Comparison of ENCODE assay signal across 1 cellular context in the genomic region with DNA sequence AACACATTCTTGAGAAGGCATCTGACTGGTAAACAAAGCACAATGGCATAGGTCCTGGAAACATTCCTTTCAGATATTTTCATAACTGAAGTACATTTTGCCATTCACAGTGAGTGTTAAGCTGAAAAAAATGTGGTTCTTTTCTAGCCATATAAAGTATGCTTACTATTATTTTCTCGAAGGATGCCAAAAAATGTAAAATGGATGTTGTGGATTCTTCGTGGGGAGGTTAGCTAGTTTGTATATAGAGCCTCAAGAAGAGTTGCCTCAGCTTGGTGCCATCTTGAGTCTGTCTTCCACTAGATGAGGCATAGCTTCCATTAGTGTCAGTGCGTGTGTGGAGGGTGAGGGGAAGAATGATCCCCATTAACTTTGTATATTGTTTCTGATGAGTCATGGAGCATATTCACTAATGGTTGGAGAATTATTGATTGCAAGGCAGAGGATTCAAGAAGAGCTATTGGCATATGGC.
A peak's percentile ranks its signal among the peaks of the same experiment; 100 is the strongest.
TF ChIP-seq lines count a peak whose summit lies in the region.

No MANE protein-coding gene starts in this region.

TF ChIP-seq in K562, 482 proteins besides CTCF, POLR2A, EP300 and RAD21 (continued from another document and continues in another):
- TF ChIP-seq, protein P1, sequence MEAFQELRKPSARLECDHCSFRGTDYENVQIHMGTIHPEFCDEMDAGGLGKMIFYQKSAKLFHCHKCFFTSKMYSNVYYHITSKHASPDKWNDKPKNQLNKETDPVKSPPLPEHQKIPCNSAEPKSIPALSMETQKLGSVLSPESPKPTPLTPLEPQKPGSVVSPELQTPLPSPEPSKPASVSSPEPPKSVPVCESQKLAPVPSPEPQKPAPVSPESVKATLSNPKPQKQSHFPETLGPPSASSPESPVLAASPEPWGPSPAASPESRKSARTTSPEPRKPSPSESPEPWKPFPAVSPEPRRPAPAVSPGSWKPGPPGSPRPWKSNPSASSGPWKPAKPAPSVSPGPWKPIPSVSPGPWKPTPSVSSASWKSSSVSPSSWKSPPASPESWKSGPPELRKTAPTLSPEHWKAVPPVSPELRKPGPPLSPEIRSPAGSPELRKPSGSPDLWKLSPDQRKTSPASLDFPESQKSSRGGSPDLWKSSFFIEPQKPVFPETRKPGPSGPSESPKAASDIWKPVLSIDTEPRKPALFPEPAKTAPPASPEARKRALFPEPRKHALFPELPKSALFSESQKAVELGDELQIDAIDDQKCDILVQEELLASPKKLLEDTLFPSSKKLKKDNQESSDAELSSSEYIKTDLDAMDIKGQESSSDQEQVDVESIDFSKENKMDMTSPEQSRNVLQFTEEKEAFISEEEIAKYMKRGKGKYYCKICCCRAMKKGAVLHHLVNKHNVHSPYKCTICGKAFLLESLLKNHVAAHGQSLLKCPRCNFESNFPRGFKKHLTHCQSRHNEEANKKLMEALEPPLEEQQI (IDR thresholded peaks at IDR 0.05): no peak; the same call in 1 of the 2 replicates
- TF ChIP-seq ZNF780A (CRISPR knock-in tag; IDR thresholded peaks at IDR 0.05) (no peak), ZNF830 (CRISPR knock-in tag; IDR thresholded peaks at IDR 0.05) (no peak), SMARCA4 (IDR thresholded peaks at IDR 0.05) (peak; percentile 48; the same call in 1 of the 2 replicates), NKRF (IDR thresholded peaks at IDR 0.05; ENCODE audit: borderline replicate concordance) (no peak), SMAD4 (CRISPR knock-in tag; conservative IDR thresholded peaks at IDR 0.05) (no peak), NR2C2 (CRISPR knock-in tag; IDR thresholded peaks at IDR 0.05) (no peak), NR2C2 (tag; IDR thresholded peaks at IDR 0.05) (no peak), TCF3 (CRISPR knock-in tag; IDR thresholded peaks at IDR 0.05) (no peak), MCM2 (IDR thresholded peaks at IDR 0.05; ENCODE audit: low read depth) (no peak), ELF4 (CRISPR knock-in tag; IDR thresholded peaks at IDR 0.05) (no peak), ZNF354B (CRISPR knock-in tag; IDR thresholded peaks at IDR 0.05) (no peak), NFE2L1 (tag; IDR thresholded peaks at IDR 0.05; ENCODE audit: borderline replicate concordance, low read depth) (peak; percentile 74), HOXB6 (CRISPR knock-in tag; IDR thresholded peaks at IDR 0.05; ENCODE audit: borderline replicate concordance) (no peak), TBP (optimal IDR thresholded peaks at IDR 0.05; ENCODE audit: low read depth, low read length) (no peak), ZBTB1 (CRISPR knock-in tag; IDR thresholded peaks at IDR 0.05; ENCODE audit: borderline replicate concordance, low read depth) (no peak), MTA1 (IDR thresholded peaks at IDR 0.05; ENCODE audit: borderline replicate concordance) (no peak), E2F3 (CRISPR knock-in tag; IDR thresholded peaks at IDR 0.05) (no peak), SRSF3 (IDR thresholded peaks at IDR 0.05; ENCODE audit: insufficient read depth, low read length) (no peak), COPS2 (conservative IDR thresholded peaks at IDR 0.05) (no peak), NFATC3 (IDR thresholded peaks at IDR 0.05) (0 out of 2 replicates have a peak, but pooled peaks have one; percentile 48), SLC30A9 (CRISPR knock-in tag; IDR thresholded peaks at IDR 0.05) (no peak), HCFC1 (IDR thresholded peaks at IDR 0.05; ENCODE audit: low read depth, low read length) (no peak), RHOXF2B (CRISPR knock-in tag; conservative IDR thresholded peaks at IDR 0.05) (no peak), NBN (IDR thresholded peaks at IDR 0.05; ENCODE audit: low read depth) (no peak; the same call in 1 of the 2 replicates), CREB1 (IDR thresholded peaks at IDR 0.05) (no peak), CREB1 (CRISPR knock-in tag; IDR thresholded peaks at IDR 0.05) (no peak), MECOM (CRISPR knock-in tag; IDR thresholded peaks at IDR 0.05) (no peak), ZBTB34 (CRISPR knock-in tag; IDR thresholded peaks at IDR 0.05) (no peak), POLR3A (IDR thresholded peaks at IDR 0.05; ENCODE audit: borderline replicate concordance, extremely low read depth, insufficient read depth, insufficient read length) (no peak), KLF13 (tag; IDR thresholded peaks at IDR 0.05; ENCODE audit: borderline replicate concordance, low read depth) (no peak), ZNF197 (CRISPR knock-in tag; IDR thresholded peaks at IDR 0.05; ENCODE audit: low read depth) (no peak), PHF21A (IDR thresholded peaks at IDR 0.05; ENCODE audit: borderline replicate concordance, low read depth) (no peak), POLR2AphosphoS5 (IDR thresholded peaks at IDR 0.05; ENCODE audit: control insufficient read depth, insufficient read depth, low read depth, low read length) (peak; percentile 36; the same call in 1 of the 2 replicates), DPF2 (IDR thresholded peaks at IDR 0.05) (peak; percentile 73), SMAD3 (CRISPR knock-in tag; conservative IDR thresholded peaks at IDR 0.05) (no peak), ARID2 (IDR thresholded peaks at IDR 0.05) (no peak), ZBTB49 (CRISPR knock-in tag; IDR thresholded peaks at IDR 0.05; ENCODE audit: borderline replicate concordance) (no peak), BRF1 (IDR thresholded peaks at IDR 0.05; ENCODE audit: borderline replicate concordance, extremely low read depth, insufficient read length) (no peak), PRMT5 (CRISPR knock-in tag; IDR thresholded peaks at IDR 0.05) (no peak), EHMT2 (IDR thresholded peaks at IDR 0.05) (peak; percentile 87), L3MBTL2 (IDR thresholded peaks at IDR 0.05) (no peak), ZNF41 (CRISPR knock-in tag; conservative IDR thresholded peaks at IDR 0.05) (no peak), SAFB2 (IDR thresholded peaks at IDR 0.05; ENCODE audit: borderline replicate concordance, low read depth, low read length, severe bottlenecking) (no peak), ZNF696 (CRISPR knock-in tag; conservative IDR thresholded peaks at IDR 0.05) (no peak), ARID1B (IDR thresholded peaks at IDR 0.05) (peak; percentile 50), MYNN (IDR thresholded peaks at IDR 0.05) (no peak), MYNN (CRISPR knock-in tag; IDR thresholded peaks at IDR 0.05) (no peak), ZNF583 (CRISPR knock-in tag; IDR thresholded peaks at IDR 0.05) (no peak), TCF7L2 (IDR thresholded peaks at IDR 0.05; ENCODE audit: low read depth, low read length) (no peak), DMBX1 (CRISPR knock-in tag; IDR thresholded peaks at IDR 0.05; ENCODE audit: borderline replicate concordance) (no peak), ZNF584 (CRISPR knock-in tag; IDR thresholded peaks at IDR 0.05; ENCODE audit: low read depth) (no peak)
- TF ChIP-seq, protein P2, sequence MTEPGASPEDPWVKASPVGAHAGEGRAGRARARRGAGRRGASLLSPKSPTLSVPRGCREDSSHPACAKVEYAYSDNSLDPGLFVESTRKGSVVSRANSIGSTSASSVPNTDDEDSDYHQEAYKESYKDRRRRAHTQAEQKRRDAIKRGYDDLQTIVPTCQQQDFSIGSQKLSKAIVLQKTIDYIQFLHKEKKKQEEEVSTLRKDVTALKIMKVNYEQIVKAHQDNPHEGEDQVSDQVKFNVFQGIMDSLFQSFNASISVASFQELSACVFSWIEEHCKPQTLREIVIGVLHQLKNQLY (CRISPR knock-in tag; conservative IDR thresholded peaks at IDR 0.05): no peak
- TF ChIP-seq, protein P3, sequence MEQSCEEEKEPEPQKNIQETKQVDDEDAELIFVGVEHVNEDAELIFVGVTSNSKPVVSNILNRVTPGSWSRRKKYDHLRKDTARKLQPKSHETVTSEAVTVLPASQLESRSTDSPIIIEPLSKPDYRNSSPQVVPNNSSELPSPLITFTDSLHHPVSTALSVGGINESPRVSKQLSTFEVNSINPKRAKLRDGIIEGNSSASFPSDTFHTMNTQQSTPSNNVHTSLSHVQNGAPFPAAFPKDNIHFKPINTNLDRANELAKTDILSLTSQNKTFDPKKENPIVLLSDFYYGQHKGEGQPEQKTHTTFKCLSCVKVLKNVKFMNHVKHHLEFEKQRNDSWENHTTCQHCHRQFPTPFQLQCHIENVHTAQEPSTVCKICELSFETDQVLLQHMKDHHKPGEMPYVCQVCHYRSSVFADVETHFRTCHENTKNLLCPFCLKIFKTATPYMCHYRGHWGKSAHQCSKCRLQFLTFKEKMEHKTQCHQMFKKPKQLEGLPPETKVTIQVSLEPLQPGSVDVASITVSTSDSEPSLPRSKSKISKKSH (CRISPR knock-in tag; IDR thresholded peaks at IDR 0.05): no peak
- TF ChIP-seq, protein P4, sequence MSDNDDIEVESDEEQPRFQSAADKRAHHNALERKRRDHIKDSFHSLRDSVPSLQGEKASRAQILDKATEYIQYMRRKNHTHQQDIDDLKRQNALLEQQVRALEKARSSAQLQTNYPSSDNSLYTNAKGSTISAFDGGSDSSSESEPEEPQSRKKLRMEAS (CRISPR knock-in tag; IDR thresholded peaks at IDR 0.05): no peak
- TF ChIP-seq, protein P5, sequence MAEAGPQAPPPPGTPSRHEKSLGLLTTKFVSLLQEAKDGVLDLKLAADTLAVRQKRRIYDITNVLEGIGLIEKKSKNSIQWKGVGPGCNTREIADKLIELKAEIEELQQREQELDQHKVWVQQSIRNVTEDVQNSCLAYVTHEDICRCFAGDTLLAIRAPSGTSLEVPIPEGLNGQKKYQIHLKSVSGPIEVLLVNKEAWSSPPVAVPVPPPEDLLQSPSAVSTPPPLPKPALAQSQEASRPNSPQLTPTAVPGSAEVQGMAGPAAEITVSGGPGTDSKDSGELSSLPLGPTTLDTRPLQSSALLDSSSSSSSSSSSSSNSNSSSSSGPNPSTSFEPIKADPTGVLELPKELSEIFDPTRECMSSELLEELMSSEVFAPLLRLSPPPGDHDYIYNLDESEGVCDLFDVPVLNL (CRISPR knock-in tag; IDR thresholded peaks at IDR 0.05; ENCODE audit: low read depth): no peak
- TF ChIP-seq, protein P6, sequence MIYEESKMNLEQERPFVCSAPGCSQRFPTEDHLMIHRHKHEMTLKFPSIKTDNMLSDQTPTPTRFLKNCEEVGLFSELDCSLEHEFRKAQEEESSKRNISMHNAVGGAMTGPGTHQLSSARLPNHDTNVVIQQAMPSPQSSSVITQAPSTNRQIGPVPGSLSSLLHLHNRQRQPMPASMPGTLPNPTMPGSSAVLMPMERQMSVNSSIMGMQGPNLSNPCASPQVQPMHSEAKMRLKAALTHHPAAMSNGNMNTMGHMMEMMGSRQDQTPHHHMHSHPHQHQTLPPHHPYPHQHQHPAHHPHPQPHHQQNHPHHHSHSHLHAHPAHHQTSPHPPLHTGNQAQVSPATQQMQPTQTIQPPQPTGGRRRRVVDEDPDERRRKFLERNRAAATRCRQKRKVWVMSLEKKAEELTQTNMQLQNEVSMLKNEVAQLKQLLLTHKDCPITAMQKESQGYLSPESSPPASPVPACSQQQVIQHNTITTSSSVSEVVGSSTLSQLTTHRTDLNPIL (CRISPR knock-in tag; IDR thresholded peaks at IDR 0.05): no peak
- TF ChIP-seq, protein P7, sequence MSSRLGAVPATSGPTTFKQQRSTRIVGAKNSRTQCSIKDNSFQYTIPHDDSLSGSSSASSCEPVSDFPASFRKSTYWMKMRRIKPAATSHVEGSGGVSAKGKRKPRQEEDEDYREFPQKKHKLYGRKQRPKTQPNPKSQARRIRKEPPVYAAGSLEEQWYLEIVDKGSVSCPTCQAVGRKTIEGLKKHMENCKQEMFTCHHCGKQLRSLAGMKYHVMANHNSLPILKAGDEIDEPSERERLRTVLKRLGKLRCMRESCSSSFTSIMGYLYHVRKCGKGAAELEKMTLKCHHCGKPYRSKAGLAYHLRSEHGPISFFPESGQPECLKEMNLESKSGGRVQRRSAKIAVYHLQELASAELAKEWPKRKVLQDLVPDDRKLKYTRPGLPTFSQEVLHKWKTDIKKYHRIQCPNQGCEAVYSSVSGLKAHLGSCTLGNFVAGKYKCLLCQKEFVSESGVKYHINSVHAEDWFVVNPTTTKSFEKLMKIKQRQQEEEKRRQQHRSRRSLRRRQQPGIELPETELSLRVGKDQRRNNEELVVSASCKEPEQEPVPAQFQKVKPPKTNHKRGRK (tag; IDR thresholded peaks at IDR 0.05): no peak
- TF ChIP-seq, protein P8, sequence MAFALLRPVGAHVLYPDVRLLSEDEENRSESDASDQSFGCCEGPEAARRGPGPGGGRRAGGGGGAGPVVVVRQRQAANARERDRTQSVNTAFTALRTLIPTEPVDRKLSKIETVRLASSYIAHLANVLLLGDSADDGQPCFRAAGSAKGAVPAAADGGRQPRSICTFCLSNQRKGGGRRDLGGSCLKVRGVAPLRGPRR (CRISPR knock-in tag; IDR thresholded peaks at IDR 0.05): no peak
